In the genomic region with DNA sequence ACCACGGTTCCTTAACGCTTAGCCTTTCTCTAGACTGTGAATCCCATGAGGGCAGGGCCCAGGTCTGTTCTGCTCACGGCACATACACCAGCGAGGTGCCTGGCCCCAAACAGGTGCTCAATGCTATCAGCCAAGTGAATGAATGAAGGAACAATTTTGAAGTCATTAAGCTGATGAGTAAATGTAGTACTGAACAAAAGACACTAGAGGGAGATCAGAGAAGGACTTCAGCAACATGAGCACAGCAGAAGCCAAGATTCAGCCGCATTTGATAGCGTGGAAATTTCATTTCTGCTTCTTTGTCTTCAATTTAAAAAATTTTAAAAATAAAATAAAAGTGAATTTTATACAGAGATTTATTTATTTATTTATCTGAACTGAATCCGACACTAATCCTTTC, we compare ENCODE assay signal across 10 cellular contexts. TPM values are rescaled to one million over a fixed set of nuclear protein-coding genes. Genes with fewer than 3 reads are reported as not detected.
A peak's percentile ranks its signal among the peaks of the same experiment; 100 is the strongest.
DNase-seq lines count a peak whose midpoint lies in the region; TF ChIP-seq lines count a peak whose summit lies in the region.
"Had no signal": no experiment of that assay in that cellular context is flagged by ENCODE, and none has a peak within 500 bp of the region (broad histone marks: within the 10 kb centered on the region; RNA-seq: fewer than 3 reads in every experiment).

No MANE protein-coding gene starts in this region.

- H3K36me3 ChIP-seq in OCI-LY7 (ENCODE audit: insufficient read depth, low read length) (no peaks in the 10 kb centered on the region), testis (ENCODE audit: low read depth, missing control alignments) (no peaks in the 10 kb centered on the region)
- H3K36me3 ChIP-seq: BLaER1 had no signal

- H3K79me2 ChIP-seq in OCI-LY7 (ENCODE audit: insufficient read depth, low read depth, low read length): no peaks in the 10 kb centered on the region

- no peak overlapping the region for H3K4me3 ChIP-seq in OCI-LY7 (ENCODE audit: low read depth, low read length, poor library complexity, severe bottlenecking)
- H3K4me3 ChIP-seq in fibroblast of mammary gland (ENCODE audit: control insufficient read depth, low read depth, low read length): no peak overlapping the region
- H3K4me3 ChIP-seq in testis: no peak overlapping the region
- H3K4me3 ChIP-seq: BLaER1 had no signal

- H3K27ac ChIP-seq in OCI-LY7 (ENCODE audit: low read depth, low read length, poor library complexity, severe bottlenecking) (no peak overlapping the region), testis (no peak overlapping the region)
- H3K27ac ChIP-seq: BLaER1 had no signal

- CTCF ChIA-PET in OCI-LY7 (lab: Charles Lee; ENCODE audit: unreplicated experiment): no interaction called here

- no TSS peak for BruUV-seq in OCI-LY7 (replicated peaks; lab: Mats Ljungman, UMichigan)

- no peak for TF ChIP-seq POLR2A in testis (IDR thresholded peaks at IDR 0.05)

- intact Hi-C loops in OCI-LY7 (cut with micrococcal nuclease; ENCODE audit: unreplicated experiment) (no loop called here), testis (cut with DNase I; ENCODE audit: low total_unique reads) (loop anchor here (5.0 kb wide), 1 partner anchor 217 kb away; no protein-coding TSS in a partner anchor)

- 79 to 86% methylated on average over 7 of the region's 7 CpGs for WGBS in testis, 2 donors

- no peaks in the 10 kb centered on the region for H4K20me1 ChIP-seq in OCI-LY7 (ENCODE audit: insufficient read depth, low read length)
- H4K20me1 ChIP-seq: BLaER1 had no signal

- TF ChIP-seq CTCF in OCI-LY7 (conservative IDR thresholded peaks at IDR 0.05; ENCODE audit: low read length) (0 out of 2 replicates have a peak, but pooled peaks have one; percentile 18), fibroblast of mammary gland (conservative IDR thresholded peaks at IDR 0.05; ENCODE audit: control insufficient read depth, insufficient read depth, low read depth, low read length) (peak; percentile 45), testis (IDR thresholded peaks at IDR 0.05) (peak; percentile 14 to 25 (median 21))

- no peaks in the 10 kb centered on the region for H3K4me1 ChIP-seq in OCI-LY7 (ENCODE audit: insufficient read depth, low read length, poor library complexity, severe bottlenecking)
- H3K4me1 ChIP-seq in testis: no peaks in the 10 kb centered on the region
- H3K4me1 ChIP-seq: BLaER1 had no signal

- no peak overlapping the region for H3K4me2 ChIP-seq in OCI-LY7 (ENCODE audit: low read length)
- H3K4me2 ChIP-seq: BLaER1 had no signal

- DNase-seq in NCI-H524 (lab: John Stamatoyannopoulos, UW) (peak; percentile 9 to 38), NCI-H524 treated with DMSO at 0.1 percent for 48 hours (lab: John Stamatoyannopoulos, UW) (no peak), OCI-LY7 (ENCODE audit: low spot score) (no peak), fibroblast of mammary gland (ENCODE audit: low read depth) (peak; percentile 45), testis (peak; percentile 23)
- DNase-seq in stimulated activated CD4-positive, alpha-beta T cell treated with anti-CD3 and anti-CD28 coated beads, Interleukin-2, amount 100 ng/mL, for 48 hours: no peak
- no peak for DNase-seq in stimulated activated CD4-positive, alpha-beta T cell treated with anti-CD3 and anti-CD28 coated beads, Interleukin-4, amount 100 ng/mL, for 4 hours
- no peak for DNase-seq in activated CD4-positive, CD25-positive, alpha-beta regulatory T cell treated with anti-CD3 and anti-CD28 coated beads, Interleukin-2, amount 50 U/mL, for 72 hours

- H3K9me2 ChIP-seq in OCI-LY7 (ENCODE audit: insufficient read depth, low read length): no peaks in the 10 kb centered on the region

- H3K27me3 ChIP-seq in testis: no peaks in the 10 kb centered on the region
- H3K27me3 ChIP-seq: BLaER1 had no signal

- H3K9me3 ChIP-seq in OCI-LY7 (ENCODE audit: low read length) (no peaks in the 10 kb centered on the region), testis (no peaks in the 10 kb centered on the region)

- POLR2A ChIA-PET in OCI-LY7 (lab: Charles Lee): no interaction called here

- no peak overlapping the region for H2AFZ ChIP-seq in OCI-LY7 (ENCODE audit: low read length)

RNA-seq across cellular contexts. Expression of a gene that starts 20.1 kb away (rescaled TPM):
- not detected in 2 replicates for total RNA-seq in OCI-LY7 (2014; rRNA removed; shearing (Covaris generic))
- total RNA-seq in OCI-LY7 (2022): 0.06 and 0.11 TPM in 2 replicates
- total RNA-seq in testis: 1 to 10 TPM; 3.1 to 4.0 TPM
- polyA plus RNA-seq in testis (ENCODE audit: insufficient read depth, low read depth, low replicate concordance): 3.4 TPM
- polyA plus RNA-seq: IgD-negative memory B cell had no signal

Comparison
In these comparisons a context has a peak if more than half of its experiments do, and no peak if none do; other contexts are left out.
1. DNase-seq: peak in NCI-H524 (2 of 2), fibroblast of mammary gland (single experiment) and testis (single experiment); none in NCI-H524 treated with DMSO at 0.1 percent for 48 hours (single experiment), OCI-LY7 (single experiment), stimulated activated CD4-positive, alpha-beta T cell treated with anti-CD3 and anti-CD28 coated beads, Interleukin-2, amount 100 ng/mL, for 48 hours (0 of 2), stimulated activated CD4-positive, alpha-beta T cell treated with anti-CD3 and anti-CD28 coated beads, Interleukin-4, amount 100 ng/mL, for 4 hours (0 of 2) and activated CD4-positive, CD25-positive, alpha-beta regulatory T cell treated with anti-CD3 and anti-CD28 coated beads, Interleukin-2, amount 50 U/mL, for 72 hours (single experiment).
2. Peak in every context shown above with its lines, with median percentiles within 50 percentile points of each other: CTCF ChIP-seq.